20 cellular contexts compared by ENCODE assay signal in genomic region chr17:12739500-12739899, GRCh38. TPM values are rescaled to one million over a fixed set of nuclear protein-coding genes. Genes with fewer than 3 reads are reported as not detected.
"Had no signal": no experiment of that assay in that cellular context is flagged by ENCODE, and none has a peak within 500 bp of the region (broad histone marks: within the 10 kb centered on the region; RNA-seq: fewer than 3 reads in every experiment).

No MANE protein-coding gene starts in this region.

- H3K27ac ChIP-seq: PC-9, Peyer's patch, SJSA1, SK-N-MC had no signal

- H3K9me3 ChIP-seq: Peyer's patch, SJSA1 had no signal

- H3K4me3 ChIP-seq: PC-9, Peyer's patch, SJSA1, SK-N-MC had no signal

- DNase-seq: KBM-7, NCI-H1092 treated with DMSO at 0.1 percent for 48 hours, NCI-H1436, NCI-H187, NCI-H2029, NCI-H2081 treated with DMSO at 0.1 percent for 48 hours, NCI-H2171, NCI-H226, NCI-H446, NCI-H510A, NCI-H524 treated with DMSO at 0.1 percent for 48 hours, NCI-H69, NCI-H774, OCI-M1, PC-9, Peyer's patch, SIG-M5 had no signal

- H3K36me3 ChIP-seq: Peyer's patch, SJSA1 had no signal

- H3K27me3 ChIP-seq: Peyer's patch, SJSA1 had no signal

RNA-seq across cellular contexts. Expression of gene ARHGAP44, which starts 49.8 kb away (rescaled TPM):
- total RNA-seq: HT-29, PC-9 had no signal
